8 cellular contexts compared by ENCODE assay signal in genomic region chr19:632228-633067, GRCh38. TPM values are rescaled to one million over a fixed set of nuclear protein-coding genes. Genes with fewer than 3 reads are reported as not detected.
DNase-seq lines count a peak whose midpoint lies in the region; ATAC-seq and TF ChIP-seq lines count a peak whose summit lies in the region.

No MANE protein-coding gene starts in this region.

- ATAC-seq in GM23338 (peak; percentile 67), heart left ventricle (peak in 1 of 4 donors; percentile 21)
- peak; percentile 32 to 45 for ATAC-seq in activated T-cell treated with anti-CD3 and anti-CD28 coated beads, Interleukin-2, amount 50 U/mL, for 4 hours

- H3K27me3 Mint-ChIP-seq in GM23338 (ENCODE audit: insufficient read depth, low read depth, poor library complexity): peaks cover 20% of the 10 kb centered on the region
- H3K27me3 Mint-ChIP-seq in activated T-cell treated with anti-CD3 and anti-CD28 coated beads, Interleukin-2, amount 50 U/mL, for 4 hours (ENCODE audit: low read depth): no peaks in the 10 kb centered on the region

- H3K9me3 ChIP-seq in MM.1S (replicated peaks; ENCODE audit: insufficient read depth, low read length): no peaks in the 10 kb centered on the region
- no peaks in the 10 kb centered on the region for H3K9me3 ChIP-seq in heart left ventricle

- H3K4me3 Mint-ChIP-seq in GM23338: peak overlapping the region; percentile 99
- peak overlapping the region; percentile 96 for H3K4me3 Mint-ChIP-seq in activated T-cell treated with anti-CD3 and anti-CD28 coated beads, Interleukin-2, amount 50 U/mL, for 4 hours

- 0 out of 2 replicates have a peak, but pooled peaks cover 5% of the 10 kb centered on the region for H3F3A ChIP-seq in GM23338 (replicated peaks; ENCODE audit: low read depth)
- peaks cover 9% of the 10 kb centered on the region for H3F3A ChIP-seq in MM.1S (ENCODE audit: insufficient read depth, low read length)

- H3K4me3 ChIP-seq in GM23338 (peak overlapping the region; percentile 98), MM.1S (ENCODE audit: low read length) (peak overlapping the region; percentile 82), heart left ventricle (peak overlapping the region; percentile 57 to 99 (median 96)), retinal pigment epithelial cell (ENCODE audit: low read length) (peak overlapping the region; percentile 84)

- DNase-seq in GM03348 (ENCODE audit: low spot score): peak; percentile 79
- peak; percentile 72 for DNase-seq in GM23338 (ENCODE audit: low spot score)
- peak; percentile 67 for DNase-seq in MM.1S
- DNase-seq in activated T-cell treated with anti-CD3 and anti-CD28 coated beads, Interleukin-2, amount 50 U/mL, for 4 hours: no peak
- no peak for DNase-seq in heart left ventricle
- no peak for DNase-seq in retinal pigment epithelial cell (ENCODE audit: low read depth)
- DNase-seq in inferior parietal cortex (ENCODE audit: extremely low spot score): no peak
- DNase-seq in medulla oblongata (ENCODE audit: extremely low spot score): no peak

- H3K36me3 ChIP-seq in GM23338 (ENCODE audit: insufficient read depth): peaks cover 6% of the 10 kb centered on the region; the same call in 1 of the 2 replicates
- no peaks in the 10 kb centered on the region for H3K36me3 ChIP-seq in MM.1S (replicated peaks; ENCODE audit: insufficient read depth, low read length)
- peaks cover 0 to 26% (median 18%) of the 10 kb centered on the region in 9 donors for H3K36me3 ChIP-seq in heart left ventricle

- WGBS in heart left ventricle, 4 donors: 14 to 22% (median 19%) methylated on average over 23 to 47 of the region's 47 CpGs

- H3K9me2 ChIP-seq in GM23338 (ENCODE audit: insufficient read depth) (no peaks in the 10 kb centered on the region), MM.1S (replicated peaks; ENCODE audit: insufficient read depth, low read length) (no peaks in the 10 kb centered on the region)

- peak overlapping the region; percentile 68; the same call in 1 of the 2 replicates for H3K9ac ChIP-seq in MM.1S (ENCODE audit: low read length)

- H3K36me3 Mint-ChIP-seq in GM23338 (ENCODE audit: low read depth): peaks cover 41% of the 10 kb centered on the region
- H3K36me3 Mint-ChIP-seq in activated T-cell treated with anti-CD3 and anti-CD28 coated beads, Interleukin-2, amount 50 U/mL, for 4 hours (ENCODE audit: insufficient read depth): peaks cover 12% of the 10 kb centered on the region

- H3K4me2 ChIP-seq in GM23338 (peak overlapping the region; percentile 98), MM.1S (ENCODE audit: low read depth, low read length) (peak overlapping the region; percentile 94)

- H3K27me3 ChIP-seq in GM23338 (ENCODE audit: insufficient read depth): no peaks in the 10 kb centered on the region
- H3K27me3 ChIP-seq in MM.1S (replicated peaks; ENCODE audit: insufficient read depth, low read length): peaks cover 2% of the 10 kb centered on the region; the same call in 1 of the 2 replicates
- no peaks in the 10 kb centered on the region for H3K27me3 ChIP-seq in heart left ventricle

- H3K4me1 ChIP-seq in GM23338 (ENCODE audit: insufficient read depth) (peaks cover 3% of the 10 kb centered on the region; the same call in 1 of the 2 replicates), MM.1S (ENCODE audit: low read length) (peaks cover 8% of the 10 kb centered on the region), heart left ventricle (peaks cover 6 to 28% (median 17%) of the 10 kb centered on the region in 12 donors)

- peaks cover 33% of the 10 kb centered on the region for H3K79me2 ChIP-seq in GM23338 (replicated peaks; ENCODE audit: insufficient read depth)
- H3K79me2 ChIP-seq in MM.1S (ENCODE audit: low read length): peaks cover 63% of the 10 kb centered on the region

- H3K27ac Mint-ChIP-seq in GM23338: peak overlapping the region; percentile 94

- peak overlapping the region; percentile 96 for H2AFZ ChIP-seq in GM23338
- H2AFZ ChIP-seq in MM.1S (ENCODE audit: low read length): peak overlapping the region; percentile 85

- TF ChIP-seq CTCF in GM23338 (conservative IDR thresholded peaks at IDR 0.05; ENCODE audit: low read depth in 2 of 2) (no peak), MM.1S (IDR thresholded peaks at IDR 0.05; ENCODE audit: low read length) (no peak), heart left ventricle (IDR thresholded peaks at IDR 0.05) (no peak), retinal pigment epithelial cell (conservative IDR thresholded peaks at IDR 0.05; ENCODE audit: low read depth, low read length) (no peak)

- no peak for TF ChIP-seq POLR2A in heart left ventricle (IDR thresholded peaks at IDR 0.05)

- H4K20me1 ChIP-seq in GM23338 (replicated peaks; ENCODE audit: insufficient read depth) (no peaks in the 10 kb centered on the region; the same call in none of the 2 replicates), MM.1S (ENCODE audit: insufficient read depth, low read length) (no peaks in the 10 kb centered on the region)

- H3K4me1 Mint-ChIP-seq in GM23338: peaks cover 8% of the 10 kb centered on the region; the same call in 1 of the 3 replicates
- H3K4me1 Mint-ChIP-seq in activated T-cell treated with anti-CD3 and anti-CD28 coated beads, Interleukin-2, amount 50 U/mL, for 4 hours (ENCODE audit: low read depth): peaks cover 30% of the 10 kb centered on the region

- H3K27ac ChIP-seq in GM23338 (ENCODE audit: low read depth) (peak overlapping the region; percentile 32; the same call in 1 of the 2 replicates), MM.1S (ENCODE audit: low read length) (peak overlapping the region; percentile 22; the same call in 1 of the 2 replicates), heart left ventricle (peak overlapping the region in 11 of 12 donors; percentile 33 to 86 (median 79))

- intact Hi-C loops in heart left ventricle (cut with DNase I): loop anchor here in 2 of 10 donors (5.0 to 10.0 kb wide), 2 partner anchors 50 to 98 kb away; partner anchors contain the start of gene CDC34 (in 1 of the 2)

- H3K9me3 Mint-ChIP-seq in GM23338: no peaks in the 10 kb centered on the region
- no peaks in the 10 kb centered on the region for H3K9me3 Mint-ChIP-seq in activated T-cell treated with anti-CD3 and anti-CD28 coated beads, Interleukin-2, amount 50 U/mL, for 4 hours

TF ChIP-seq in GM23338, 12 proteins besides CTCF, POLR2A, EP300 and RAD21 (continues in another document):
- TF ChIP-seq ZNF114 (CRISPR knock-in tag; IDR thresholded peaks at IDR 0.05) (no peak), ETS1 (IDR thresholded peaks at IDR 0.05) (0 out of 2 replicates have a peak, but pooled peaks have one; percentile 26), NANOG (IDR thresholded peaks at IDR 0.05; ENCODE audit: borderline replicate concordance) (no peak), CREB1 (CRISPR knock-in tag; IDR thresholded peaks at IDR 0.05; ENCODE audit: low read depth) (no peak)

RNA-seq across cellular contexts. Expression of gene POLRMT, which starts 0.9 kb away (rescaled TPM):
- total RNA-seq in GM23338 (2014; rRNA removed; shearing (Covaris generic)): 120 and 148 TPM in 2 replicates
- 98.0 and 125 TPM in 2 replicates for polyA plus RNA-seq in GM23338 (2016; fragmentation: Nextera tagmentation; extraction: Ambion mirVana)
- 100 to 1,000 TPM; 110 to 123 (median 119) TPM for total RNA-seq in activated T-cell treated with anti-CD3 and anti-CD28 coated beads, Interleukin-2, amount 50 U/mL, for 4 hours
- total RNA-seq in heart left ventricle: 10 to 100 TPM; 32.0 to 78.0 (median 41.5) TPM
- 10 to 100 TPM; 38.8 to 75.2 TPM for polyA plus RNA-seq in heart left ventricle

RNA-seq across cellular contexts. Expression of gene FGF22, which starts 7.2 kb away (rescaled TPM):
- total RNA-seq in GM23338 (2014; rRNA removed; shearing (Covaris generic)): 0.31 and 2.8 TPM in 2 replicates
- 1.0 and 1.1 TPM in 2 replicates for polyA plus RNA-seq in GM23338 (2016; fragmentation: Nextera tagmentation; extraction: Ambion mirVana)
- not detected for total RNA-seq in activated T-cell treated with anti-CD3 and anti-CD28 coated beads, Interleukin-2, amount 50 U/mL, for 4 hours
- total RNA-seq in heart left ventricle: under 1 TPM in 3 of 9 donors, not detected in 6; 0.16 to 0.36 (median 0.20) TPM
- polyA plus RNA-seq in heart left ventricle: under 1 TPM; 0.07 to 0.11 TPM

RNA-seq across cellular contexts. Expression of gene RNF126, which starts 30.6 kb away (rescaled TPM):
- total RNA-seq in GM23338 (2014; rRNA removed; shearing (Covaris generic)): 80.5 and 112 TPM in 2 replicates
- polyA plus RNA-seq in GM23338 (2016; fragmentation: Nextera tagmentation; extraction: Ambion mirVana) (91.7 and 95.7 TPM in 2 replicates), heart left ventricle (10 to 100 TPM; 23.5 to 45.2 TPM)
- total RNA-seq in activated T-cell treated with anti-CD3 and anti-CD28 coated beads, Interleukin-2, amount 50 U/mL, for 4 hours: 100 to 1,000 TPM; 144 to 162 (median 147) TPM
- 100 to 1,000 TPM in 1 of 9 donors, 10 to 100 TPM in 8; 21.6 to 105 (median 29.4) TPM for total RNA-seq in heart left ventricle

RNA-seq across cellular contexts. Expression of gene HCN2, which starts 42.8 kb away (rescaled TPM):
- 2.9 and 3.7 TPM in 2 replicates for total RNA-seq in GM23338 (2014; rRNA removed; shearing (Covaris generic))
- polyA plus RNA-seq in GM23338 (2016; fragmentation: Nextera tagmentation; extraction: Ambion mirVana) (0.06 and 0.14 TPM in 2 replicates), heart left ventricle (10 to 100 TPM in 1 of 2 donors, 1 to 10 TPM in 1; 4.8 to 22.4 TPM)
- total RNA-seq in activated T-cell treated with anti-CD3 and anti-CD28 coated beads, Interleukin-2, amount 50 U/mL, for 4 hours: under 1 TPM; 0.20 to 0.24 (median 0.22) TPM
- total RNA-seq in heart left ventricle: 10 to 100 TPM in 7 of 9 donors, 1 to 10 TPM in 2; 4.1 to 27.4 (median 15.4) TPM

RNA-seq across cellular contexts. Expression of gene FSTL3, which starts 43.7 kb away (rescaled TPM):
- total RNA-seq in GM23338 (2014; rRNA removed; shearing (Covaris generic)): 10.1 and 12.5 TPM in 2 replicates
- polyA plus RNA-seq in GM23338 (2016; fragmentation: Nextera tagmentation; extraction: Ambion mirVana) (2.9 and 3.1 TPM in 2 replicates), heart left ventricle (100 to 1,000 TPM; 131 to 376 TPM)
- 1 to 10 TPM; 8.0 to 9.9 (median 8.3) TPM for total RNA-seq in activated T-cell treated with anti-CD3 and anti-CD28 coated beads, Interleukin-2, amount 50 U/mL, for 4 hours
- 100 to 1,000 TPM in 4 of 9 donors, 10 to 100 TPM in 5; 41.7 to 347 (median 99.9) TPM for total RNA-seq in heart left ventricle

Comparison
In these comparisons a context has a peak if more than half of its experiments do, and no peak if none do; other contexts are left out.
1. DNase-seq: peak in GM03348 (single experiment), GM23338 (single experiment) and MM.1S (single experiment); none in activated T-cell treated with anti-CD3 and anti-CD28 coated beads, Interleukin-2, amount 50 U/mL, for 4 hours (single experiment), heart left ventricle (0 of 5), retinal pigment epithelial cell (single experiment), inferior parietal cortex (single experiment) and medulla oblongata (single experiment).
2. H3K27ac ChIP-seq: peak in every context shown above with its lines; median percentile 79 in heart left ventricle; 32 in GM23338; 22 in MM.1S.
3. Peak in every context shown above with its lines, with median percentiles within 50 percentile points of each other: H3K4me3 ChIP-seq.